Comparison of ENCODE assay signal across 8 cellular contexts in the genomic region with DNA sequence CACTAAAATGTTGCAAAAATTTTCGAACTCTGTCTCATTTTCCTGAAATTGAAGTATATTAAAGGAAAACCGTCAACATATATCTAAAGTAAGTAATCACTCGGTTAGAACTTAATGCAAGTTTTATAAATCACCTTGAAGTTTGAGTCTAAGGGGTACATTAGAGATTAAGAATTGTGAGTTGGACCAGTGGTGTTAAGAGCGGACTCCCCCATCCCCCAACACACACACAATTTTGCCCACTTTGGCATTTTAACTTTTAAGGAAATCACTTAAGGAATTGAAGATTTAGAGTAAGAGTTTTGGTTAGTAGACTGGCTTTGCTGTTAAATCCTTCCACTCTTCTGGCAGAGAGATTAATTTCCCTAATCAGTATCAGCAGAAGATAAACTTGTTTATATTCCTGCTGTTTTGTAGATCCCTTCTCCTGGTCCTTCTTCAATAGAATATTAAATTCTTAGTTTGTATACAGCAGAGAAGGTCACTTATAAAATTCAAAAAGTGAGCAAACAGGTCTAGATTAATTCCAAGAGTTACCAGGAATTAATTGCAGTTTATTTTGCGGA. TPM values are rescaled to one million over a fixed set of nuclear protein-coding genes. Genes with fewer than 3 reads are reported as not detected.
DNase-seq lines count a peak whose midpoint lies in the region; ATAC-seq, FAIRE-seq and TF ChIP-seq lines count a peak whose summit lies in the region.

No MANE protein-coding gene starts in this region.

- peaks cover 64% of the 10 kb centered on the region for H3K79me2 ChIP-seq in keratinocyte (ENCODE audit: control insufficient read depth, insufficient read depth, low read length)

- FAIRE-seq in keratinocyte (lab: Jason Lieb, UNC), result no peak

- TF ChIP-seq CTCF in keratinocyte (optimal IDR thresholded peaks at IDR 0.05 in 1 of 3, IDR thresholded peaks at IDR 0.05 in 1 of 3, conservative IDR thresholded peaks at IDR 0.05 in 1 of 3; ENCODE audit: extremely low read depth in 1 of 3, insufficient read depth in 2 of 3, low read length in 3 of 3), result no peak

- peak overlapping the region; percentile 96 for H3K9ac ChIP-seq in keratinocyte (ENCODE audit: control insufficient read depth, extremely low read depth, insufficient read depth, low read length)
- peak overlapping the region in 4 of 5 donors; percentile 91 to 98 (median 97) for H3K9ac ChIP-seq in subcutaneous abdominal adipose tissue (ENCODE audit: low read length in 5 of 5)

- DNase-seq in T-helper 2 cell treated with Interferon-gamma antibody and Interleukin-4, amounts not matched to agents 5 μg/mL and 100 μg/mL, for 36 hours (ENCODE audit: low spot score), result no peak
- DNase-seq in T-helper 2 cell, result no peak
- DNase-seq in activated T-helper 2 cell treated with anti-CD3 and anti-CD28 coated beads, Interferon-gamma antibody, Interleukin-2, Interleukin-4, amounts not matched to agents 10 μg/mL and 5 μg/mL and 100 μg/mL, durations not matched to agents 14 hours and 24 hours and 36 hours (ENCODE audit: low spot score), result no peak
- DNase-seq in keratinocyte (ENCODE audit: low read depth, low spot score), result no peak
- no peak for DNase-seq in GF-D8 (lab: John Stamatoyannopoulos, UW)
- DNase-seq in NCI-H345 (lab: John Stamatoyannopoulos, UW), result no peak

- H3K9me3 ChIP-seq in keratinocyte (ENCODE audit: control insufficient read depth, low read depth, low read length), result no peaks in the 10 kb centered on the region
- no peaks in the 10 kb centered on the region for H3K9me3 ChIP-seq in subcutaneous abdominal adipose tissue (ENCODE audit: control insufficient read depth in 5 of 5, low read length in 5 of 5)

- peaks cover 16% of the 10 kb centered on the region for H4K20me1 ChIP-seq in keratinocyte (ENCODE audit: control insufficient read depth, extremely low read depth, insufficient read depth, low read length)

- peaks cover 27% of the 10 kb centered on the region for H3K36me3 Mint-ChIP-seq in T-helper 2 cell treated with Interferon-gamma antibody and Interleukin-4, amounts not matched to agents 5 μg/mL and 100 μg/mL, for 36 hours (ENCODE audit: low read depth)
- H3K36me3 Mint-ChIP-seq in activated T-helper 2 cell treated with anti-CD3 and anti-CD28 coated beads, Interferon-gamma antibody, Interleukin-2, Interleukin-4, amounts not matched to agents 10 μg/mL and 5 μg/mL and 100 μg/mL, durations not matched to agents 14 hours and 24 hours and 36 hours (ENCODE audit: low read depth), result peaks cover 48% of the 10 kb centered on the region

- peak overlapping the region; percentile 84 for H3K4me2 ChIP-seq in keratinocyte (ENCODE audit: control insufficient read depth, extremely low read depth, insufficient read depth, low read depth, low read length)

- intact Hi-C loops in activated T-helper 2 cell treated with anti-CD3 and anti-CD28 coated beads, Interferon-gamma antibody, Interleukin-2, Interleukin-4, amounts not matched to agents 10 μg/mL and 5 μg/mL and 100 μg/mL, durations not matched to agents 14 hours and 24 hours and 36 hours (cut with micrococcal nuclease), result loop anchor here (5.0 kb wide), 1 partner anchor 365 kb away; no protein-coding TSS in a partner anchor

- H3K4me3 ChIP-seq in keratinocyte (ENCODE audit: control insufficient read depth in 2 of 3, extremely low read depth in 1 of 3, insufficient read depth in 2 of 3, low read depth in 1 of 3, low read length in 3 of 3) (peak overlapping the region; percentile 95 to 100 (median 97)), subcutaneous abdominal adipose tissue (ENCODE audit: low read depth in 1 of 5, low read length in 5 of 5) (peak overlapping the region; percentile 82 to 96 (median 95))

- peaks cover 37% of the 10 kb centered on the region for H3K4me1 Mint-ChIP-seq in T-helper 2 cell treated with Interferon-gamma antibody and Interleukin-4, amounts not matched to agents 5 μg/mL and 100 μg/mL, for 36 hours (ENCODE audit: low read depth)
- H3K4me1 Mint-ChIP-seq in activated T-helper 2 cell treated with anti-CD3 and anti-CD28 coated beads, Interferon-gamma antibody, Interleukin-2, Interleukin-4, amounts not matched to agents 10 μg/mL and 5 μg/mL and 100 μg/mL, durations not matched to agents 14 hours and 24 hours and 36 hours (ENCODE audit: low read depth), result peaks cover 52% of the 10 kb centered on the region

- no peaks in the 10 kb centered on the region for H3K27me3 ChIP-seq in keratinocyte (ENCODE audit: control insufficient read depth, extremely low read depth, insufficient read depth, low read length)
- H3K27me3 ChIP-seq in subcutaneous abdominal adipose tissue (ENCODE audit: control insufficient read depth in 5 of 5, insufficient read depth in 4 of 5, low read length in 5 of 5), result no peaks in the 10 kb centered on the region

- H3K9me3 Mint-ChIP-seq in T-helper 2 cell treated with Interferon-gamma antibody and Interleukin-4, amounts not matched to agents 5 μg/mL and 100 μg/mL, for 36 hours, result no peaks in the 10 kb centered on the region
- H3K9me3 Mint-ChIP-seq in activated T-helper 2 cell treated with anti-CD3 and anti-CD28 coated beads, Interferon-gamma antibody, Interleukin-2, Interleukin-4, amounts not matched to agents 10 μg/mL and 5 μg/mL and 100 μg/mL, durations not matched to agents 14 hours and 24 hours and 36 hours, result no peaks in the 10 kb centered on the region

- no peak overlapping the region for H2AFZ ChIP-seq in keratinocyte (ENCODE audit: control insufficient read depth, low read length)

- H3K9me1 ChIP-seq in keratinocyte (ENCODE audit: control insufficient read depth, extremely low read depth, insufficient read depth, low read length), result no peaks in the 10 kb centered on the region

- no peaks in the 10 kb centered on the region for H3K36me3 ChIP-seq in keratinocyte (ENCODE audit: control insufficient read depth in 2 of 2, extremely low read depth in 1 of 2, insufficient read depth in 2 of 2, low read length in 2 of 2)
- no peaks in the 10 kb centered on the region for H3K36me3 ChIP-seq in subcutaneous abdominal adipose tissue (ENCODE audit: control insufficient read depth in 5 of 5, insufficient read depth in 5 of 5, low read length in 5 of 5)

- no peaks in the 10 kb centered on the region for H3K27me3 Mint-ChIP-seq in T-helper 2 cell treated with Interferon-gamma antibody and Interleukin-4, amounts not matched to agents 5 μg/mL and 100 μg/mL, for 36 hours (ENCODE audit: low read depth)
- H3K27me3 Mint-ChIP-seq in activated T-helper 2 cell treated with anti-CD3 and anti-CD28 coated beads, Interferon-gamma antibody, Interleukin-2, Interleukin-4, amounts not matched to agents 10 μg/mL and 5 μg/mL and 100 μg/mL, durations not matched to agents 14 hours and 24 hours and 36 hours (ENCODE audit: low read depth), result no peaks in the 10 kb centered on the region

- dilution Hi-C loops in keratinocyte (cut with MboI; ENCODE audit: extremely low pct_ligation_motif_present, low sequenced_read_pairs), result no loop called here

- H3K4me1 ChIP-seq in keratinocyte (ENCODE audit: control insufficient read depth, extremely low read depth, insufficient read depth, low read length) (peaks cover 22% of the 10 kb centered on the region), subcutaneous abdominal adipose tissue (ENCODE audit: control insufficient read depth in 5 of 5, insufficient read depth in 5 of 5, low read length in 5 of 5) (peaks cover 0 to 43% (median 33%) of the 10 kb centered on the region in 5 donors)

- H3K4me3 Mint-ChIP-seq in T-helper 2 cell treated with Interferon-gamma antibody and Interleukin-4, amounts not matched to agents 5 μg/mL and 100 μg/mL, for 36 hours, result peak overlapping the region; percentile 98
- peak overlapping the region; percentile 89 for H3K4me3 Mint-ChIP-seq in activated T-helper 2 cell treated with anti-CD3 and anti-CD28 coated beads, Interferon-gamma antibody, Interleukin-2, Interleukin-4, amounts not matched to agents 10 μg/mL and 5 μg/mL and 100 μg/mL, durations not matched to agents 14 hours and 24 hours and 36 hours (ENCODE audit: low read depth)

- H3K27ac ChIP-seq in keratinocyte (ENCODE audit: control insufficient read depth, insufficient read depth, low read length), result peak overlapping the region; percentile 93
- H3K27ac ChIP-seq in subcutaneous abdominal adipose tissue (ENCODE audit: low read depth, low read length), result peak overlapping the region; percentile 91

- H3K27ac Mint-ChIP-seq in T-helper 2 cell treated with Interferon-gamma antibody and Interleukin-4, amounts not matched to agents 5 μg/mL and 100 μg/mL, for 36 hours, result peak overlapping the region; percentile 96
- H3K27ac Mint-ChIP-seq in activated T-helper 2 cell treated with anti-CD3 and anti-CD28 coated beads, Interferon-gamma antibody, Interleukin-2, Interleukin-4, amounts not matched to agents 10 μg/mL and 5 μg/mL and 100 μg/mL, durations not matched to agents 14 hours and 24 hours and 36 hours, result peak overlapping the region; percentile 95

- ATAC-seq in GM21390 (IDR thresholded peaks at IDR 0.05; ENCODE audit: unreplicated experiment), result no peak

RNA-seq across cellular contexts. Expression of a gene that starts 1.5 kb away (rescaled TPM):
- 131 and 138 TPM in 2 replicates for total RNA-seq in activated T-helper 2 cell treated with anti-CD3 and anti-CD28 coated beads, Interferon-gamma antibody, Interleukin-2, Interleukin-4, amounts not matched to agents 10 μg/mL and 5 μg/mL and 100 μg/mL, durations not matched to agents 14 hours and 24 hours and 36 hours
- 65.2 to 202 TPM (median 168 TPM) in 3 replicates for polyA plus RNA-seq in keratinocyte
- 64.3 TPM for polyA plus RNA-seq in keratinocyte (2011; ENCODE audit: low read depth)
- polyA plus RNA-seq in keratinocyte (2011; cell fraction: cytosol; rRNA removed), result 71.1 and 137 TPM in 2 replicates
- polyA plus RNA-seq in keratinocyte (2011; cell fraction: nucleus; rRNA removed), result 224 and 227 TPM in 2 replicates
- polyA plus RNA-seq in keratinocyte (2012; ENCODE audit: low replicate concordance), result 55.1 and 85.9 TPM in 2 replicates
- polyA minus RNA-seq in keratinocyte, result 65.5 to 199 TPM (median 83.4 TPM) in 3 replicates
- 129 TPM for polyA minus RNA-seq in keratinocyte (2011; cell fraction: cytosol; rRNA and poly(A)+ RNA removed)
- polyA minus RNA-seq in keratinocyte (2011; cell fraction: nucleus; rRNA and poly(A)+ RNA removed), result 118 and 339 TPM in 2 replicates
